Comparison of ENCODE assay signal across 1 cellular context in the genomic region with DNA sequence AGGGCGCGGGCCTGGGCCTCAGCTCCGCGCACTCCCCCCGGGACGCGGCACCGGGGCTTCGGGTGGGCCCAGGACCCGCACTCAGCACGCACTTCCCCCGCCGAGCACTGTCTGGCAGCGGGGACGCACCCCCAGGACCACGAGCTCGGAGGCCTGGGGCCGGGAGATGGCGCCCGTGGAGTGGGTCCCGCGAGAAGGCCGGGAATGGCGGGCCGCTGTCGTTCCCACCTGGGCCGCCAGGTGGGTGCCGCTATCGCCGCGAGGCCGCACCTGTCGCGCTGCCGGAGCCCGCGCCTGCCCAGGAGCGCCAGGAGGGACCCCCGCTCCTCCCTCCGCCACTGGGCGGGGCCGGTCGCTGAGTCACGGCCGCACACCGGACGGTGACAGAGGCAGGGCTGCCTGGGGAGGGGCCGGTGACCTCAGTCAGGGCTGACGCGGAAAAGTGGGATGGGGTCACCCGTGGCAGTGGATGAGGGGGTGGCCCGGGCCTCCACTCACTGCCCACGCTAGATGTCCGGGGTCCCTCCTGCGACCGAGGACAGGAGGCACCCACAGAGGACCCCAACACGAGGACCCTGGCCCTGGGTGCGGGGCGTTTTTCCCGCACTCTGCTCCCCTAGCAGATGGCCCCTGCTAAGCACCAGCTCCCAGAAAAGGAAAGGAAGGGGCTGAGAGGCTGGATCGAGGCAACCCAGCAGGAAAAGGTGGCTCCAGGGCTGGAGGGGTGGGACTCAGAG.
TF ChIP-seq lines count a peak whose summit lies in the region.

No MANE protein-coding gene starts in this region.

TF ChIP-seq in GM12878, 131 proteins besides CTCF, POLR2A, EP300 and RAD21 (continued from another document):
- TF ChIP-seq, protein P1, sequence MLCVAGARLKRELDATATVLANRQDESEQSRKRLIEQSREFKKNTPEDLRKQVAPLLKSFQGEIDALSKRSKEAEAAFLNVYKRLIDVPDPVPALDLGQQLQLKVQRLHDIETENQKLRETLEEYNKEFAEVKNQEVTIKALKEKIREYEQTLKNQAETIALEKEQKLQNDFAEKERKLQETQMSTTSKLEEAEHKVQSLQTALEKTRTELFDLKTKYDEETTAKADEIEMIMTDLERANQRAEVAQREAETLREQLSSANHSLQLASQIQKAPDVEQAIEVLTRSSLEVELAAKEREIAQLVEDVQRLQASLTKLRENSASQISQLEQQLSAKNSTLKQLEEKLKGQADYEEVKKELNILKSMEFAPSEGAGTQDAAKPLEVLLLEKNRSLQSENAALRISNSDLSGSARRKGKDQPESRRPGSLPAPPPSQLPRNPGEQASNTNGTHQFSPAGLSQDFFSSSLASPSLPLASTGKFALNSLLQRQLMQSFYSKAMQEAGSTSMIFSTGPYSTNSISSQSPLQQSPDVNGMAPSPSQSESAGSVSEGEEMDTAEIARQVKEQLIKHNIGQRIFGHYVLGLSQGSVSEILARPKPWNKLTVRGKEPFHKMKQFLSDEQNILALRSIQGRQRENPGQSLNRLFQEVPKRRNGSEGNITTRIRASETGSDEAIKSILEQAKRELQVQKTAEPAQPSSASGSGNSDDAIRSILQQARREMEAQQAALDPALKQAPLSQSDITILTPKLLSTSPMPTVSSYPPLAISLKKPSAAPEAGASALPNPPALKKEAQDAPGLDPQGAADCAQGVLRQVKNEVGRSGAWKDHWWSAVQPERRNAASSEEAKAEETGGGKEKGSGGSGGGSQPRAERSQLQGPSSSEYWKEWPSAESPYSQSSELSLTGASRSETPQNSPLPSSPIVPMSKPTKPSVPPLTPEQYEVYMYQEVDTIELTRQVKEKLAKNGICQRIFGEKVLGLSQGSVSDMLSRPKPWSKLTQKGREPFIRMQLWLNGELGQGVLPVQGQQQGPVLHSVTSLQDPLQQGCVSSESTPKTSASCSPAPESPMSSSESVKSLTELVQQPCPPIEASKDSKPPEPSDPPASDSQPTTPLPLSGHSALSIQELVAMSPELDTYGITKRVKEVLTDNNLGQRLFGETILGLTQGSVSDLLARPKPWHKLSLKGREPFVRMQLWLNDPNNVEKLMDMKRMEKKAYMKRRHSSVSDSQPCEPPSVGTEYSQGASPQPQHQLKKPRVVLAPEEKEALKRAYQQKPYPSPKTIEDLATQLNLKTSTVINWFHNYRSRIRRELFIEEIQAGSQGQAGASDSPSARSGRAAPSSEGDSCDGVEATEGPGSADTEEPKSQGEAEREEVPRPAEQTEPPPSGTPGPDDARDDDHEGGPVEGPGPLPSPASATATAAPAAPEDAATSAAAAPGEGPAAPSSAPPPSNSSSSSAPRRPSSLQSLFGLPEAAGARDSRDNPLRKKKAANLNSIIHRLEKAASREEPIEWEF (IDR thresholded peaks at IDR 0.05; ENCODE audit: insufficient replicate concordance, low read depth, low read length) = no peak
- peak; percentile 28; the same call in 1 of the 2 replicates for TF ChIP-seq HDGF (IDR thresholded peaks at IDR 0.05)
